ENCODE assay signal across 23 cellular contexts in the genomic region with DNA sequence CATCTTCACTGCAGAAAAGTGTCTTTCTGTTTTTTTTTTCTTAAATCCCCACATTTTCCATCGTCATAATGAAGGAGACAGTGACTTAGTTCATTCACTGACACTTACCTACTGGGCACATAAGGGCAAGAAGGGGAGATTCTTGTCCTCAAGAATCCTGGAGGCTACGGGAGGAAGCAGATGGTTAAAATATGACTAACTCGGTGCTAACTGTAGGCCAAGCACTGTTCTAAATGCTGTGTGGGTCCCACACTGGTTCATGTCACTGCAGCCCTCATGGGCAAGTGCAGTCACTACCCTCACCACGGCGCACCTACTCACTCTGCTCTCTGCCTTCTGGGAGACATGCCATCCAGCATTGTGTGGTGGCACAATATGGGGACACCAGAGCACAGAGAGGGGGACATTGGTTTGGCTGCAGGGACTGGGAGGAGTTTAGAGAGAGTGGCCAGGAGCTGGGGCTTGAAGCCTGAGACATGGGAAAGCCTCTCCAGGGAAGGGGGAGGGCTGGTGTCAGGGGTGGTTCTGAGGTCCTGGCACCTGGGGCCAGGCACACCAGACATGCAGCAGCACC.
"Had no signal": no experiment of that assay in that cellular context is flagged by ENCODE, and none has a peak within 500 bp of the region (broad histone marks: within the 10 kb centered on the region; RNA-seq: fewer than 3 reads in every experiment).

No MANE protein-coding gene starts in this region.

- FAIRE-seq: HTR-8/SVneo, K562, RCC 7860 had no signal

- H3K9ac ChIP-seq: KMS-11, SK-N-SH had no signal

- DNase-seq: MV-4-11, NCI-H1048, NCI-H1105, NCI-H1417, NCI-H1436 treated with DMSO at 0.1 percent for 48 hours, NCI-H1694, NCI-H1930, NCI-H2081, NCI-H2107, NCI-H2227 treated with DMSO at 0.1 percent for 48 hours, NCI-H510A, NCI-H524 treated with DMSO at 0.1 percent for 48 hours, NCI-H69, NCI-H774, RPMI8226, SHP77, SK-N-SH, SW 1271 had no signal

- H3K4me2 ChIP-seq: KMS-11, SK-N-SH had no signal

- H3K9me3 ChIP-seq: SK-N-SH had no signal

- H3K27ac ChIP-seq: HL-60, KMS-11 had no signal

- H3K4me3 ChIP-seq: K562 had no signal
